In genomic region chr7:101321491-101322401, GRCh38 we compare ENCODE assay signal across 8 cellular contexts. TPM values are rescaled to one million over a fixed set of nuclear protein-coding genes. Genes with fewer than 3 reads are reported as not detected.
DNase-seq lines count a peak whose midpoint lies in the region; ATAC-seq, FAIRE-seq and TF ChIP-seq lines count a peak whose summit lies in the region.

IFT22 (minus strand) TSS chr7:101321812; CDS start chr7:101321709, 103 bp downstream.

- ATAC-seq in GM18858 (IDR thresholded peaks at IDR 0.05; ENCODE audit: unreplicated experiment) (peak; percentile 92), HG03097 (IDR thresholded peaks at IDR 0.05; ENCODE audit: low FRiP score, unreplicated experiment) (peak; percentile 82)

- no peaks in the 10 kb centered on the region for H3K9me3 ChIP-seq in A673 (ENCODE audit: low read depth, low read length, poor library complexity, severe bottlenecking)
- H3K9me3 ChIP-seq in WERI-Rb-1 (ENCODE audit: severe bottlenecking) = no peaks in the 10 kb centered on the region
- no peaks in the 10 kb centered on the region for H3K9me3 ChIP-seq in breast epithelium
- H3K9me3 ChIP-seq in small intestine (ENCODE audit: control insufficient read depth, low read depth) = no peaks in the 10 kb centered on the region

- no peaks in the 10 kb centered on the region for H3K36me3 ChIP-seq in A673 (ENCODE audit: insufficient read depth, low read length, poor library complexity, severe bottlenecking)
- H3K36me3 ChIP-seq in WERI-Rb-1 = peaks cover 21% of the 10 kb centered on the region
- H3K36me3 ChIP-seq in breast epithelium = no peaks in the 10 kb centered on the region
- H3K36me3 ChIP-seq in small intestine (ENCODE audit: control insufficient read depth in 2 of 2, insufficient read depth in 2 of 2, low read length in 2 of 2) = no peaks in the 10 kb centered on the region

- CTCF ChIA-PET in A673 (lab: Charles Lee) = interaction anchor here (1.1 to 1.3 kb wide), 2 partner anchors 13 to 118 kb away, joined by 3 read pairs; no protein-coding TSS in a partner anchor

- TF ChIP-seq POLR2A in breast epithelium (IDR thresholded peaks at IDR 0.05) = no peak

- 1% methylated on average over 57 to 69 of the region's 69 CpGs for WGBS in small intestine, 3 donors

- H3K27me3 ChIP-seq in A673 (replicated peaks; ENCODE audit: insufficient read depth, low read depth, low read length, poor library complexity) (no peaks in the 10 kb centered on the region), WERI-Rb-1 (ENCODE audit: insufficient read depth, low read depth, severe bottlenecking) (no peaks in the 10 kb centered on the region), breast epithelium (no peaks in the 10 kb centered on the region), small intestine (ENCODE audit: control insufficient read depth in 2 of 2, insufficient read depth in 2 of 2, low read length in 2 of 2) (no peaks in the 10 kb centered on the region)

- BruUV-seq in A673 (replicated peaks; lab: Mats Ljungman, UMichigan) = TSS peak; percentile 96

- intact Hi-C loops in A673 (cut with micrococcal nuclease; ENCODE audit: unreplicated experiment) = loop anchor here (2.0 to 10.0 kb wide), 2 partner anchors 119 to 183 kb away; no protein-coding TSS in a partner anchor
- intact Hi-C loops in breast epithelium (cut with DNase I; ENCODE audit: low total_unique reads) = no loop called here

- DNase-seq in A673 (ENCODE audit: low spot score) (peak; percentile 96), NCI-H2171 (lab: John Stamatoyannopoulos, UW) (peak; percentile 95), WERI-Rb-1 (peak; percentile 96), breast epithelium (ENCODE audit: low spot score in 2 of 2) (peak; percentile 77 to 90), iPS-NIHi11 (ENCODE audit: low spot score) (peak; percentile 96), small intestine (peak; percentile 91)

- TF ChIP-seq CTCF in A673 (conservative IDR thresholded peaks at IDR 0.05; ENCODE audit: low read depth, low read length) (peak; percentile 53), WERI-Rb-1 (IDR thresholded peaks at IDR 0.05; ENCODE audit: low read depth, low read length) (peak; percentile 65), breast epithelium (IDR thresholded peaks at IDR 0.05) (no peak)

- H3K4me3 ChIP-seq in A673 (ENCODE audit: low read depth, low read length, poor library complexity, severe bottlenecking) (peak within 1 kb of the TSS; percentile 97), WERI-Rb-1 (ENCODE audit: low read depth, low read length) (peak within 1 kb of the TSS; percentile 60), breast epithelium (peak within 1 kb of the TSS; percentile 76 to 90 (median 89)), small intestine (ENCODE audit: low read depth in 1 of 2, low read length in 2 of 2) (peak within 1 kb of the TSS; percentile 51 to 79)

- H3K4me1 ChIP-seq in A673 (ENCODE audit: insufficient read depth, low read length, poor library complexity, severe bottlenecking) = peaks cover 4% of the 10 kb centered on the region
- peaks cover 0 to 3% of the 10 kb centered on the region in 2 donors for H3K4me1 ChIP-seq in breast epithelium
- H3K4me1 ChIP-seq in small intestine (ENCODE audit: control insufficient read depth in 2 of 2, insufficient read depth in 1 of 2, low read depth in 1 of 2, low read length in 1 of 2) = no peaks in the 10 kb centered on the region

- POLR2A ChIA-PET in A673 (lab: Charles Lee; ENCODE audit: low non-redundant PET) = interaction anchor here (0.6 kb wide), 1 partner anchor 89 kb away, joined by 4 read pairs; no protein-coding TSS in a partner anchor

- H3K27ac ChIP-seq in A673 (ENCODE audit: low read depth, low read length, poor library complexity, severe bottlenecking) = peak within 1 kb of the TSS; percentile 78
- H3K27ac ChIP-seq in WERI-Rb-1 = peak within 1 kb of the TSS; percentile 85
- H3K27ac ChIP-seq in breast epithelium = peak within 1 kb of the TSS; percentile 83 to 89
- peak within 1 kb of the TSS in 1 of 2 donors; percentile 64 for H3K27ac ChIP-seq in small intestine (ENCODE audit: low read depth in 1 of 2, low read length in 1 of 2)

- FAIRE-seq in small intestine (lab: Jason Lieb, UNC) = no peak

RNA-seq across cellular contexts. Expression of gene IFT22, which starts in this region (rescaled TPM):
- 41.9 and 47.6 TPM in 2 replicates for total RNA-seq in A673 (2021)
- total RNA-seq in breast epithelium = 10 to 100 TPM; 19.7 to 33.4 (median 24.5) TPM
- 10 to 100 TPM in 1 of 3 donors, 1 to 10 TPM in 2; 2.2 to 12.6 (median 4.1) TPM for polyA plus RNA-seq in small intestine

Comparison
In these comparisons a context has a peak if more than half of its experiments do, and no peak if none do; other contexts are left out.
1. CTCF ChIP-seq: peak in A673 (single experiment) and WERI-Rb-1 (single experiment); none in breast epithelium (0 of 3).
2. Peak in every context shown above with its lines, with median percentiles within 50 percentile points of each other: DNase-seq and H3K4me3 ChIP-seq.